8 cellular contexts compared by ENCODE assay signal in genomic region chr14:20305265-20306078, GRCh38. TPM values are rescaled to one million over a fixed set of nuclear protein-coding genes. Genes with fewer than 3 reads are reported as not detected.
A peak's percentile ranks its signal among the peaks of the same experiment; 100 is the strongest.
DNase-seq lines count a peak whose midpoint lies in the region; ATAC-seq and TF ChIP-seq lines count a peak whose summit lies in the region.

Gene TTC5 (minus strand): TSS chr14:20305951. CDS start chr14:20305937, 14 bp downstream.

- H3K36me3 Mint-ChIP-seq in chondrocyte (ENCODE audit: low read depth): peaks cover 6% of the 10 kb centered on the region

- H3K27ac Mint-ChIP-seq in chondrocyte (ENCODE audit: unreplicated experiment): peak within 1 kb of the TSS; percentile 73

- peak; percentile 96 for TF ChIP-seq CTCF in chondrocyte (IDR thresholded peaks at IDR 0.05)

- DNase-seq in AG20443 (ENCODE audit: low spot score) (peak; percentile 92), NCI-H446 treated with DMSO at 0.1 percent for 48 hours (lab: John Stamatoyannopoulos, UW) (peak; percentile 69), chondrocyte (ENCODE audit: low spot score) (no peak), kidney glomerular epithelial cell (lab: John Stamatoyannopoulos, UW) (peak; percentile 86)
- peak; percentile 69 to 89 for DNase-seq in stimulated activated CD4-positive, alpha-beta T cell treated with anti-CD3 and anti-CD28 coated beads, Interleukin-1b, Interleukin-23, amount 100 ng/mL, for 1 hour (ENCODE audit: low read depth in 2 of 2)

- peaks cover 29% of the 10 kb centered on the region for H3K4me1 Mint-ChIP-seq in chondrocyte (ENCODE audit: low read depth)

- H3K9me3 Mint-ChIP-seq in chondrocyte (ENCODE audit: low read depth): no peaks in the 10 kb centered on the region

- H3K27me3 Mint-ChIP-seq in chondrocyte (ENCODE audit: low read depth): no peaks in the 10 kb centered on the region

- H3K4me3 Mint-ChIP-seq in chondrocyte (ENCODE audit: unreplicated experiment): peak within 1 kb of the TSS; percentile 83

- ATAC-seq in GM19035 (IDR thresholded peaks at IDR 0.05; ENCODE audit: unreplicated experiment) (peak; percentile 95), HG03378 (IDR thresholded peaks at IDR 0.05; ENCODE audit: unreplicated experiment) (peak; percentile 91)
- ATAC-seq in activated CD4-positive, CD25-positive, alpha-beta regulatory T cell treated with anti-CD3 and anti-CD28 coated beads, Interleukin-2, amount 50 U/mL, for 24 hours: peak; percentile 92 to 97

RNA-seq across cellular contexts. Expression of gene TTC5, which starts in this region (rescaled TPM):
- 16.3 to 29.5 TPM (median 17.3 TPM) in 3 replicates for total RNA-seq in chondrocyte
